ENCODE assay signal across 16 cellular contexts in genomic region chr15:52206446-52206845, GRCh38.
"Had no signal": no experiment of that assay in that cellular context is flagged by ENCODE, and none has a peak within 500 bp of the region (broad histone marks: within the 10 kb centered on the region; RNA-seq: fewer than 3 reads in every experiment).

No MANE protein-coding gene starts in this region.

- H3K4me3 ChIP-seq: sigmoid colon, stomach, thoracic aorta had no signal

- H3K27me3 Mint-ChIP-seq: effector memory CD8-positive, alpha-beta T cell had no signal

- H3K27me3 ChIP-seq: brain microvascular endothelial cell, sigmoid colon, stomach had no signal

- H3K9me3 Mint-ChIP-seq: activated T-helper 2 cell treated with anti-CD3 and anti-CD28 coated beads, Interferon-gamma antibody, Interleukin-2, Interleukin-4, amounts not matched to agents 10 μg/mL and 5 μg/mL and 100 μg/mL, durations not matched to agents 14 hours and 24 hours and 36 hours; effector memory CD8-positive, alpha-beta T cell; natural killer cell had no signal

- H3K4me3 Mint-ChIP-seq: effector memory CD8-positive, alpha-beta T cell; natural killer cell had no signal

- ATAC-seq: effector memory CD8-positive, alpha-beta T cell; natural killer cell had no signal

- FAIRE-seq: urothelium cell line had no signal

- H3K4me1 Mint-ChIP-seq: natural killer cell had no signal

- H3K9me3 ChIP-seq: sigmoid colon, stomach, thoracic aorta had no signal

- H3K4me1 ChIP-seq: sigmoid colon, stomach had no signal

- H3K36me3 ChIP-seq: brain microvascular endothelial cell, sigmoid colon, thoracic aorta had no signal

- H3K27ac Mint-ChIP-seq: activated T-helper 2 cell treated with anti-CD3 and anti-CD28 coated beads, Interferon-gamma antibody, Interleukin-2, Interleukin-4, amounts not matched to agents 10 μg/mL and 5 μg/mL and 100 μg/mL, durations not matched to agents 14 hours and 24 hours and 36 hours; natural killer cell had no signal

- DNase-seq: activated naive CD4-positive, alpha-beta T cell treated with anti-CD3 and anti-CD28 coated beads, Interleukin-2, amount 50 U/mL, for 16 hours; amygdala; brain microvascular endothelial cell; effector memory CD8-positive, alpha-beta T cell; hippocampal formation; kidney glomerular epithelial cell; natural killer cell; nucleus accumbens; sigmoid colon; stimulated activated CD4-positive, alpha-beta T cell treated with anti-CD3 and anti-CD28 coated beads, Interleukin-4, amount 100 ng/mL, for 1 hour; stomach; T-helper 2 cell had no signal

- H3K27ac ChIP-seq: brain microvascular endothelial cell, epithelial cell of prostate, sigmoid colon, stomach, thoracic aorta had no signal
